Comparison of ENCODE assay signal across 8 cellular contexts in genomic region chr11:113773416-113774173, GRCh38. TPM values are rescaled to one million over a fixed set of nuclear protein-coding genes. Genes with fewer than 3 reads are reported as not detected.
DNase-seq lines count a peak whose midpoint lies in the region; ATAC-seq, FAIRE-seq and TF ChIP-seq lines count a peak whose summit lies in the region.

ZW10 (minus strand) TSS chr11:113773692; CDS start chr11:113773666, 26 bp downstream.

- H3K9ac ChIP-seq in iPS-20b (ENCODE audit: low read depth, low read length): peak within 1 kb of the TSS; percentile 92

- no peak for FAIRE-seq in bronchial epithelial cell (lab: Jason Lieb, UNC)

- peaks cover 7% of the 10 kb centered on the region for H3K36me3 ChIP-seq in WERI-Rb-1
- peaks cover 2% of the 10 kb centered on the region for H3K36me3 ChIP-seq in bronchial epithelial cell (ENCODE audit: control insufficient read depth, insufficient read depth, low read length)
- peaks cover 18% of the 10 kb centered on the region; the same call in 1 of the 2 replicates for H3K36me3 ChIP-seq in iPS-20b (ENCODE audit: insufficient read depth, low read depth, low read length)

- H3K4me1 ChIP-seq in iPS-20b (ENCODE audit: insufficient read depth, low read length): no peaks in the 10 kb centered on the region

- H3K27ac ChIP-seq in WERI-Rb-1 (peak within 1 kb of the TSS; percentile 85), iPS-20b (ENCODE audit: low read length) (peak within 1 kb of the TSS; percentile 37), skin epidermis (peak within 1 kb of the TSS; percentile 34 to 97 (median 86))

- H3K9me3 ChIP-seq in WERI-Rb-1 (ENCODE audit: severe bottlenecking): no peaks in the 10 kb centered on the region
- H3K9me3 ChIP-seq in iPS-20b (ENCODE audit: insufficient read depth, low read depth, low read length): no peaks in the 10 kb centered on the region

- TF ChIP-seq CTCF in WERI-Rb-1 (IDR thresholded peaks at IDR 0.05; ENCODE audit: low read depth, low read length) (peak; percentile 44; the same call in 1 of the 2 replicates), bronchial epithelial cell (IDR thresholded peaks at IDR 0.05; ENCODE audit: insufficient read depth, low read length, severe bottlenecking) (peak; percentile 62)

- DNase-seq in AG08396 (ENCODE audit: low spot score): peak; percentile 94
- peak; percentile 94 for DNase-seq in NCI-H2227 (lab: John Stamatoyannopoulos, UW; ENCODE audit: unreplicated experiment)
- DNase-seq in WERI-Rb-1: peak; percentile 95
- peak; percentile 92 for DNase-seq in bronchial epithelial cell (ENCODE audit: low read depth)

- H3K27me3 ChIP-seq in WERI-Rb-1 (ENCODE audit: insufficient read depth, low read depth, severe bottlenecking): no peaks in the 10 kb centered on the region
- H3K27me3 ChIP-seq in bronchial epithelial cell (ENCODE audit: control insufficient read depth, insufficient read depth, low read length): no peaks in the 10 kb centered on the region
- H3K27me3 ChIP-seq in iPS-20b (ENCODE audit: insufficient read depth, low read length): peaks cover 11% of the 10 kb centered on the region; the same call in 1 of the 2 replicates

- H3K4me3 ChIP-seq in WERI-Rb-1 (ENCODE audit: low read depth, low read length) (peak within 1 kb of the TSS; percentile 76), bronchial epithelial cell (ENCODE audit: low read depth, low read length) (peak within 1 kb of the TSS; percentile 95), iPS-20b (ENCODE audit: low read length) (peak within 1 kb of the TSS; percentile 85), skin epidermis (peak within 1 kb of the TSS; percentile 61 to 80 (median 76))

- ATAC-seq in GM18907 (IDR thresholded peaks at IDR 0.05; ENCODE audit: unreplicated experiment) (peak; percentile 99), HG03159 (IDR thresholded peaks at IDR 0.05; ENCODE audit: unreplicated experiment) (peak; percentile 97)

RNA-seq across cellular contexts. Expression of gene ZW10, which starts in this region (rescaled TPM):
- 16.3 and 19.6 TPM in 2 replicates for total RNA-seq in bronchial epithelial cell

Comparison
In these comparisons a context has a peak if more than half of its experiments do, and no peak if none do; other contexts are left out.
1. Peak in every context shown above with its lines: DNase-seq, ATAC-seq, H3K4me3 ChIP-seq and H3K27ac ChIP-seq.